8 cellular contexts compared by ENCODE assay signal in the genomic region with DNA sequence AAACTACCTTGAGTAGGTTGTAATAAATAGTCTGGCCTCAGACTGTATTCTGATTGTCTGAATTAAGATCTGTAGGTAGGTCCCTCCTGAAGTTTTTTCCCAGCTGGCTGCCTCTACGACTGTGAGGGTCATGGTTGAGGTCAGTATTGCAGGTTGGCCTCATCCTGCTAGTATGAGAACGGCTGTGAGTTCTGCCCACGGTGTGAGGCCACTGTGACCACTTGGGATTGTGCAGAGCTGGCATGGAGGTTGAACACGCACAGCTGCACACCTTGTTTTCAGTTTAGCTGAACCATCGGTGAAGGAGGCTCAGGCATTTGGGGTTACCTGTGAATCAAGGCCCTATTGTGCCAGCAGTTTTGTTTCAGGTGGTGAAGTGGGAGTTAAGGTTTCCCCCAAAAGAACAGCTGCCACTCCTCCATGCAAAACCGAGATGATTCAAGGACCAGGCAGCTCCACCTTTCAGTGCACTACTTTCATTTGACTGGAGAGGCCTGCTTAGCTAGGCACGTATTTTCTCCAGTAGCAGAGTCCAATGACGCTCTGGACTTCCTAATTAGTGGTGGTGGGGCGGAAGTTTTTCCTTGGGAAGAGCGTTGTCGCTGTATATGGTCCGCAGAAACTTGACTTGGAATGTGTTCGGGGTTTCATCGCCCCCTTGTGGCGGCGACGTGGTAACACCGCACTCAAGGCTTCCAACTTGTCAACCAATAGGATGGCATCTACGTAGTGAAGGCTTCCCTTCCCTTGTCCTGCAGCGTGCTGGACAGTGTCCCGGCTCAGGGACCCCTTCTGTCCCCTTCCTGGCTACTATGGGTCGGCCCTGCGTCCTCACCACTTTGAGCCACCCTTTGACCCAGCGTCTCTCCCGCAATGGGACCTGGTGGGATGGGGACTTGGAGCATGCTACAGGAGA. TPM values are rescaled to one million over a fixed set of nuclear protein-coding genes. Genes with fewer than 3 reads are reported as not detected.
A peak's percentile ranks its signal among the peaks of the same experiment; 100 is the strongest.
DNase-seq lines count a peak whose midpoint lies in the region; TF ChIP-seq lines count a peak whose summit lies in the region.

No MANE protein-coding gene starts in this region.

- H3K27ac ChIP-seq in sigmoid colon: peak overlapping the region; percentile 55 to 59 (median 57)

- peak; percentile 49 for TF ChIP-seq RAD21 in Ishikawa (IDR thresholded peaks at IDR 0.05; ENCODE audit: low read depth)

- peak overlapping the region; percentile 26 for H3K27ac Mint-ChIP-seq in T-helper 1 cell treated with Interleukin-12 subunit alpha and Interleukin-12 subunit beta and Interleukin-4 antibody, amounts not matched to agents 30 μg/mL and 1 μg/mL, for 36 hours
- H3K27ac Mint-ChIP-seq in brain: no peak overlapping the region

- intact Hi-C loops in sigmoid colon (cut with DNase I): loop anchor here (1.0 to 10.0 kb wide), 3 partner anchors 30 to 142 kb away; a partner anchor contains a TSS

- H3K4me1 Mint-ChIP-seq in T-helper 1 cell treated with Interleukin-12 subunit alpha and Interleukin-12 subunit beta and Interleukin-4 antibody, amounts not matched to agents 30 μg/mL and 1 μg/mL, for 36 hours (ENCODE audit: low read depth): peaks cover 16% of the 10 kb centered on the region
- no peaks in the 10 kb centered on the region for H3K4me1 Mint-ChIP-seq in brain

- no peak for TF ChIP-seq POLR2A in sigmoid colon (IDR thresholded peaks at IDR 0.05)

- peak overlapping the region in 1 of 4 donors; percentile 12 for H3K4me3 ChIP-seq in sigmoid colon

- no peak for TF ChIP-seq EP300 in Ishikawa (IDR thresholded peaks at IDR 0.05; ENCODE audit: borderline replicate concordance)
- TF ChIP-seq EP300 in sigmoid colon (IDR thresholded peaks at IDR 0.05): no peak

- WGBS in sigmoid colon, 2 donors: 12 to 17% methylated on average over 23 to 25 of the region's 25 CpGs

- H3K27me3 ChIP-seq in sigmoid colon: no peaks in the 10 kb centered on the region

- DNase-seq in DMS153 treated with DMSO at 0.1 percent for 48 hours (lab: John Stamatoyannopoulos, UW; ENCODE audit: unreplicated experiment) (peak; percentile 12), GM20000 (ENCODE audit: low spot score) (peak; percentile 34), iPS DF 19.7 (ENCODE audit: low read depth, low spot score) (peak; percentile 48), sigmoid colon (peak; percentile 81), SIG-M5 treated with dmso at 0.1 percent for 504 hours (lab: John Stamatoyannopoulos, UW; ENCODE audit: unreplicated experiment) (no peak)

- peaks cover 0 to 9% (median 0%) of the 10 kb centered on the region in 4 donors for H3K36me3 ChIP-seq in sigmoid colon

- H3K4me1 ChIP-seq in sigmoid colon: peaks cover 0 to 6% (median 2%) of the 10 kb centered on the region in 4 donors

- H3K9me3 ChIP-seq in sigmoid colon: no peaks in the 10 kb centered on the region

- H3K4me3 Mint-ChIP-seq in T-helper 1 cell treated with Interleukin-12 subunit alpha and Interleukin-12 subunit beta and Interleukin-4 antibody, amounts not matched to agents 30 μg/mL and 1 μg/mL, for 36 hours: peak overlapping the region; percentile 48
- no peak overlapping the region for H3K4me3 Mint-ChIP-seq in brain

- no peaks in the 10 kb centered on the region for H3K27me3 Mint-ChIP-seq in T-helper 1 cell treated with Interleukin-12 subunit alpha and Interleukin-12 subunit beta and Interleukin-4 antibody, amounts not matched to agents 30 μg/mL and 1 μg/mL, for 36 hours (ENCODE audit: low read depth)
- H3K27me3 Mint-ChIP-seq in brain: no peaks in the 10 kb centered on the region

- TF ChIP-seq CTCF in GM20000 (IDR thresholded peaks at IDR 0.05; ENCODE audit: extremely low read depth, missing control alignments) (peak; percentile 28), brain (conservative IDR thresholded peaks at IDR 0.05) (peak; percentile 72), sigmoid colon (IDR thresholded peaks at IDR 0.05) (peak; percentile 44 to 66 (median 59))

- peaks cover 14% of the 10 kb centered on the region for H3K36me3 Mint-ChIP-seq in T-helper 1 cell treated with Interleukin-12 subunit alpha and Interleukin-12 subunit beta and Interleukin-4 antibody, amounts not matched to agents 30 μg/mL and 1 μg/mL, for 36 hours (ENCODE audit: low read depth)
- no peaks in the 10 kb centered on the region for H3K36me3 Mint-ChIP-seq in brain

- no peaks in the 10 kb centered on the region for H3K9me3 Mint-ChIP-seq in T-helper 1 cell treated with Interleukin-12 subunit alpha and Interleukin-12 subunit beta and Interleukin-4 antibody, amounts not matched to agents 30 μg/mL and 1 μg/mL, for 36 hours
- no peaks in the 10 kb centered on the region for H3K9me3 Mint-ChIP-seq in brain

TF ChIP-seq in Ishikawa, 13 proteins besides CTCF, POLR2A, EP300 and RAD21:
- no peak for TF ChIP-seq FOXM1 (IDR thresholded peaks at IDR 0.05; ENCODE audit: borderline replicate concordance, low read depth)
- TF ChIP-seq EGR1 (IDR thresholded peaks at IDR 0.05): no peak
- no peak for TF ChIP-seq TAF1 (IDR thresholded peaks at IDR 0.05; ENCODE audit: low read depth)
- TF ChIP-seq CEBPB (IDR thresholded peaks at IDR 0.05): no peak
- no peak for TF ChIP-seq TCF12 (IDR thresholded peaks at IDR 0.05; ENCODE audit: low read depth)
- TF ChIP-seq CREB1 (IDR thresholded peaks at IDR 0.05; ENCODE audit: low read depth): no peak
- no peak for TF ChIP-seq YY1 (IDR thresholded peaks at IDR 0.05; ENCODE audit: low read depth)
- TF ChIP-seq TEAD4 (IDR thresholded peaks at IDR 0.05): peak; percentile 66
- TF ChIP-seq, protein P1, sequence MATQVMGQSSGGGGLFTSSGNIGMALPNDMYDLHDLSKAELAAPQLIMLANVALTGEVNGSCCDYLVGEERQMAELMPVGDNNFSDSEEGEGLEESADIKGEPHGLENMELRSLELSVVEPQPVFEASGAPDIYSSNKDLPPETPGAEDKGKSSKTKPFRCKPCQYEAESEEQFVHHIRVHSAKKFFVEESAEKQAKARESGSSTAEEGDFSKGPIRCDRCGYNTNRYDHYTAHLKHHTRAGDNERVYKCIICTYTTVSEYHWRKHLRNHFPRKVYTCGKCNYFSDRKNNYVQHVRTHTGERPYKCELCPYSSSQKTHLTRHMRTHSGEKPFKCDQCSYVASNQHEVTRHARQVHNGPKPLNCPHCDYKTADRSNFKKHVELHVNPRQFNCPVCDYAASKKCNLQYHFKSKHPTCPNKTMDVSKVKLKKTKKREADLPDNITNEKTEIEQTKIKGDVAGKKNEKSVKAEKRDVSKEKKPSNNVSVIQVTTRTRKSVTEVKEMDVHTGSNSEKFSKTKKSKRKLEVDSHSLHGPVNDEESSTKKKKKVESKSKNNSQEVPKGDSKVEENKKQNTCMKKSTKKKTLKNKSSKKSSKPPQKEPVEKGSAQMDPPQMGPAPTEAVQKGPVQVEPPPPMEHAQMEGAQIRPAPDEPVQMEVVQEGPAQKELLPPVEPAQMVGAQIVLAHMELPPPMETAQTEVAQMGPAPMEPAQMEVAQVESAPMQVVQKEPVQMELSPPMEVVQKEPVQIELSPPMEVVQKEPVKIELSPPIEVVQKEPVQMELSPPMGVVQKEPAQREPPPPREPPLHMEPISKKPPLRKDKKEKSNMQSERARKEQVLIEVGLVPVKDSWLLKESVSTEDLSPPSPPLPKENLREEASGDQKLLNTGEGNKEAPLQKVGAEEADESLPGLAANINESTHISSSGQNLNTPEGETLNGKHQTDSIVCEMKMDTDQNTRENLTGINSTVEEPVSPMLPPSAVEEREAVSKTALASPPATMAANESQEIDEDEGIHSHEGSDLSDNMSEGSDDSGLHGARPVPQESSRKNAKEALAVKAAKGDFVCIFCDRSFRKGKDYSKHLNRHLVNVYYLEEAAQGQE (IDR thresholded peaks at IDR 0.05; ENCODE audit: low read depth): peak; percentile 53
- no peak for TF ChIP-seq ZBTB7A (IDR thresholded peaks at IDR 0.05; ENCODE audit: low read depth)
- TF ChIP-seq, protein P2, sequence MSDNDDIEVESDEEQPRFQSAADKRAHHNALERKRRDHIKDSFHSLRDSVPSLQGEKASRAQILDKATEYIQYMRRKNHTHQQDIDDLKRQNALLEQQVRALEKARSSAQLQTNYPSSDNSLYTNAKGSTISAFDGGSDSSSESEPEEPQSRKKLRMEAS (IDR thresholded peaks at IDR 0.05): no peak

RNA-seq across cellular contexts. Expression of a gene that starts 13.8 kb away (rescaled TPM):
- polyA plus RNA-seq in brain (ENCODE audit: insufficient read depth, low read depth, low replicate concordance): 22.3 TPM
- 10 to 100 TPM; 19.4 to 37.2 (median 30.2) TPM for total RNA-seq in sigmoid colon
- polyA plus RNA-seq in sigmoid colon: 10 to 100 TPM; 10.5 to 25.7 (median 13.8) TPM

RNA-seq across cellular contexts. Expression of a gene that starts 13.8 kb away (rescaled TPM):
- polyA plus RNA-seq in brain (ENCODE audit: insufficient read depth, low read depth, low replicate concordance) (12.7 TPM), sigmoid colon (10 to 100 TPM in 2 of 3 donors, 1 to 10 TPM in 1; 3.5 to 13.8 (median 12.5) TPM)
- 1 to 10 TPM; 3.1 to 3.9 (median 3.7) TPM for total RNA-seq in sigmoid colon

RNA-seq across cellular contexts. Expression of a gene that starts 14.2 kb away (rescaled TPM):
- 9.4 TPM for polyA plus RNA-seq in brain (ENCODE audit: insufficient read depth, low read depth, low replicate concordance)
- 10 to 100 TPM; 12.8 to 15.3 (median 14.2) TPM for total RNA-seq in sigmoid colon
- polyA plus RNA-seq in sigmoid colon: 10 to 100 TPM; 18.6 to 28.7 (median 23.6) TPM

RNA-seq across cellular contexts. Expression of a gene that starts 30.5 kb away (rescaled TPM):
- polyA plus RNA-seq in brain (ENCODE audit: insufficient read depth, low read depth, low replicate concordance) (150 TPM), sigmoid colon (100 to 1,000 TPM in 1 of 3 donors, 10 to 100 TPM in 2; 74.0 to 109 (median 76.3) TPM)
- 100 to 1,000 TPM in 1 of 4 donors, 10 to 100 TPM in 3; 83.1 to 101 (median 97.6) TPM for total RNA-seq in sigmoid colon

RNA-seq across cellular contexts. Expression of a gene that starts 34.6 kb away (rescaled TPM):
- polyA plus RNA-seq in brain (ENCODE audit: insufficient read depth, low read depth, low replicate concordance) (7.3 TPM), sigmoid colon (1 to 10 TPM; 2.4 to 3.7 (median 3.6) TPM)
- total RNA-seq in sigmoid colon: 10 to 100 TPM; 10.0 to 20.2 (median 12.9) TPM
